ENCODE assay signal across 8 cellular contexts in genomic region chr16:30378236-30379164, GRCh38. TPM values are rescaled to one million over a fixed set of nuclear protein-coding genes. Genes with fewer than 3 reads are reported as not detected.
DNase-seq lines count a peak whose midpoint lies in the region; ATAC-seq and TF ChIP-seq lines count a peak whose summit lies in the region.

No MANE protein-coding gene starts in this region.

- H3K27ac ChIP-seq in SU-DHL-6 (ENCODE audit: low read depth, low read length) (peak overlapping the region; percentile 91), heart left ventricle (peak overlapping the region; percentile 97 to 100 (median 99)), upper lobe of left lung (peak overlapping the region; percentile 97 to 100 (median 100))

- no peak for TF ChIP-seq EP300 in upper lobe of left lung (IDR thresholded peaks at IDR 0.05)

- peaks cover 13% of the 10 kb centered on the region for H3K79me2 ChIP-seq in SU-DHL-6 (ENCODE audit: insufficient read depth, low read length)

- no peak overlapping the region for H2AFZ ChIP-seq in SU-DHL-6 (ENCODE audit: low read depth, low read length, severe bottlenecking)

- TF ChIP-seq CTCF in GM12875 (IDR thresholded peaks at IDR 0.05; ENCODE audit: borderline replicate concordance, insufficient read depth, low read depth, low read length) (0 out of 2 replicates have a peak, but pooled peaks have one; percentile 6), SU-DHL-6 (IDR thresholded peaks at IDR 0.05; ENCODE audit: insufficient read depth, low read length, poor library complexity, severe bottlenecking) (no peak), heart left ventricle (IDR thresholded peaks at IDR 0.05) (peak in 5 of 12 donors; percentile 6 to 39 (median 25)), upper lobe of left lung (IDR thresholded peaks at IDR 0.05) (peak in 3 of 6 experiments; percentile 9 to 45 (median 18))

- peak overlapping the region; percentile 95 for H3K4me2 ChIP-seq in SU-DHL-6 (ENCODE audit: low read depth, low read length, poor library complexity, severe bottlenecking)

- no peaks in the 10 kb centered on the region for H3K27me3 ChIP-seq in SU-DHL-6 (ENCODE audit: low read length)
- H3K27me3 ChIP-seq in adipocyte (replicated peaks; ENCODE audit: control insufficient read depth, insufficient read depth, low read length) = no peaks in the 10 kb centered on the region
- no peaks in the 10 kb centered on the region for H3K27me3 ChIP-seq in heart left ventricle
- H3K27me3 ChIP-seq in upper lobe of left lung = no peaks in the 10 kb centered on the region

- DNase-seq in NCI-H1417 (lab: John Stamatoyannopoulos, UW) (peak; percentile 95 to 98 (median 97)), adipocyte (ENCODE audit: low read depth) (peak; percentile 100), heart left ventricle (peak; percentile 99 to 100 (median 99)), posterior cingulate gyrus (peak; percentile 99 to 100 (median 100)), upper lobe of left lung (peak; percentile 100)

- TF ChIP-seq POLR2A in heart left ventricle (IDR thresholded peaks at IDR 0.05) (peak in 1 of 2 donors; percentile 86), upper lobe of left lung (IDR thresholded peaks at IDR 0.05) (peak in 2 of 4 donors; percentile 54 to 68)

- no peaks in the 10 kb centered on the region for H4K20me1 ChIP-seq in SU-DHL-6 (ENCODE audit: low read depth, low read length)

- no peaks in the 10 kb centered on the region for H3K9me3 ChIP-seq in SU-DHL-6 (ENCODE audit: insufficient read depth, low read length)
- no peaks in the 10 kb centered on the region for H3K9me3 ChIP-seq in adipocyte (ENCODE audit: control insufficient read depth, low read length)
- no peaks in the 10 kb centered on the region for H3K9me3 ChIP-seq in heart left ventricle
- H3K9me3 ChIP-seq in upper lobe of left lung = no peaks in the 10 kb centered on the region

- H3K36me3 ChIP-seq in SU-DHL-6 (ENCODE audit: low read length) (no peaks in the 10 kb centered on the region), adipocyte (ENCODE audit: control insufficient read depth, insufficient read depth, low read length, severe bottlenecking) (no peaks in the 10 kb centered on the region), heart left ventricle (no peaks in the 10 kb centered on the region), upper lobe of left lung (no peaks in the 10 kb centered on the region)

- H3F3A ChIP-seq in SU-DHL-6 (ENCODE audit: insufficient read depth) = peaks cover 22% of the 10 kb centered on the region

- H3K4me1 ChIP-seq in adipocyte (ENCODE audit: control insufficient read depth, insufficient read depth, low read length) = peaks cover 14% of the 10 kb centered on the region
- peaks cover 0 to 44% (median 15%) of the 10 kb centered on the region in 12 donors for H3K4me1 ChIP-seq in heart left ventricle
- peaks cover 13 to 19% (median 17%) of the 10 kb centered on the region in 4 donors for H3K4me1 ChIP-seq in upper lobe of left lung

- H3K9ac ChIP-seq in SU-DHL-6 (ENCODE audit: low read length) (peak overlapping the region; percentile 73), adipocyte (ENCODE audit: low read length) (peak overlapping the region; percentile 92)

- no peaks in the 10 kb centered on the region for H3K9me2 ChIP-seq in SU-DHL-6 (replicated peaks; ENCODE audit: insufficient read depth, low read length)

- WGBS in heart left ventricle, 4 donors = 0 to 1% (median 0%) methylated on average over 46 to 68 of the region's 68 CpGs
- WGBS in upper lobe of left lung, 2 donors = 1% methylated on average over 22 to 55 of the region's 68 CpGs

- ATAC-seq in HG02763 (IDR thresholded peaks at IDR 0.05; ENCODE audit: unreplicated experiment) = peak; percentile 78
- ATAC-seq in heart left ventricle = peak; percentile 96 to 98 (median 98)
- peak; percentile 99 for ATAC-seq in upper lobe of left lung (ENCODE audit: low FRiP score in 2 of 2)

- H3K4me3 ChIP-seq in GM12875 (ENCODE audit: low read depth, low read length) (peak overlapping the region; percentile 54), SU-DHL-6 (ENCODE audit: insufficient read depth, low read length, poor library complexity, severe bottlenecking) (peak overlapping the region; percentile 57), adipocyte (ENCODE audit: low read length) (peak overlapping the region; percentile 89), heart left ventricle (peak overlapping the region; percentile 63 to 82 (median 70)), upper lobe of left lung (peak overlapping the region; percentile 40 to 74 (median 73))

- intact Hi-C loops in heart left ventricle (cut with DNase I) = loop anchor here in 4 of 10 donors (1.0 to 2.0 kb wide), 3 partner anchors 16 to 28 kb away; partner anchors contain the start of genes ZNF48 (in 3 of the 4) and ZNF771 (in 1 of the 4)
- intact Hi-C loops in posterior cingulate gyrus (cut with DNase I) = loop anchor here (2.0 kb wide), 1 partner anchor 16 kb away; the partner anchor contains the start of gene ZNF48

RNA-seq across cellular contexts. Expression of gene SEPTIN1, which starts 3.9 kb away (rescaled TPM):
- total RNA-seq in heart left ventricle (1 to 10 TPM in 6 of 9 donors, under 1 TPM in 2, not detected in 1; 0.67 to 9.2 (median 1.5) TPM), upper lobe of left lung (10 to 100 TPM in 1 of 6 donors, 1 to 10 TPM in 5; 3.5 to 13.6 (median 7.1) TPM)
- polyA plus RNA-seq in heart left ventricle = 1 to 10 TPM in 1 of 2 donors, under 1 TPM in 1; 0.44 to 2.4 TPM

RNA-seq across cellular contexts. Expression of gene MYL11, which starts 3.9 kb away (rescaled TPM):
- total RNA-seq in heart left ventricle (not detected), upper lobe of left lung (1 to 10 TPM in 1 of 6 donors, not detected in 5; 1.6 TPM)
- not detected for polyA plus RNA-seq in heart left ventricle

RNA-seq across cellular contexts. Expression of gene TBC1D10B, which starts 8.2 kb away (rescaled TPM):
- total RNA-seq in heart left ventricle (10 to 100 TPM; 16.9 to 33.2 (median 24.2) TPM), upper lobe of left lung (10 to 100 TPM; 31.1 to 71.2 (median 40.3) TPM)
- polyA plus RNA-seq in heart left ventricle = 10 to 100 TPM; 18.1 to 40.0 TPM

RNA-seq across cellular contexts. Expression of gene ZNF48, which starts 16.7 kb away (rescaled TPM):
- total RNA-seq in heart left ventricle = 10 to 100 TPM in 1 of 9 donors, 1 to 10 TPM in 8; 4.1 to 10.3 (median 5.9) TPM
- polyA plus RNA-seq in heart left ventricle = 10 to 100 TPM in 1 of 2 donors, 1 to 10 TPM in 1; 3.1 to 11.0 TPM
- 10 to 100 TPM in 3 of 6 donors, 1 to 10 TPM in 3; 6.8 to 29.2 (median 10.9) TPM for total RNA-seq in upper lobe of left lung

RNA-seq across cellular contexts. Expression of gene CD2BP2, which starts 23.4 kb away (rescaled TPM):
- total RNA-seq in heart left ventricle (10 to 100 TPM; 21.5 to 54.5 (median 39.8) TPM), upper lobe of left lung (10 to 100 TPM; 24.2 to 63.7 (median 38.8) TPM)
- polyA plus RNA-seq in heart left ventricle = 10 to 100 TPM; 21.9 to 51.9 TPM

Comparison
In these comparisons a context has a peak if more than half of its experiments do, and no peak if none do; other contexts are left out.
1. Peak in every context shown above with its lines: DNase-seq, ATAC-seq, H3K4me3 ChIP-seq and H3K27ac ChIP-seq.